10 cellular contexts compared by ENCODE assay signal in genomic region chr10:131242007-131242406, GRCh38.
DNase-seq lines count a peak whose midpoint lies in the region; ATAC-seq and TF ChIP-seq lines count a peak whose summit lies in the region.
"Had no signal": no experiment of that assay in that cellular context is flagged by ENCODE, and none has a peak within 500 bp of the region (broad histone marks: within the 10 kb centered on the region; RNA-seq: fewer than 3 reads in every experiment).

No MANE protein-coding gene starts in this region.

- H3K36me3 ChIP-seq in esophagus squamous epithelium (no peaks in the 10 kb centered on the region), spleen (no peaks in the 10 kb centered on the region)

- H3K27me3 ChIP-seq in esophagus squamous epithelium, result peaks cover 0 to 54% (median 0%) of the 10 kb centered on the region in 4 donors
- H3K27me3 ChIP-seq in spleen (replicated peaks in 1 of 7), result peaks cover 0 to 32% (median 0%) of the 10 kb centered on the region in 7 donors

- H3K4me1 Mint-ChIP-seq in activated naive CD8-positive, alpha-beta T cell treated with anti-CD3 and anti-CD28 coated beads, Interleukin-2, amount 50 U/mL, for 24 hours, result no peaks in the 10 kb centered on the region
- no peaks in the 10 kb centered on the region for H3K4me1 Mint-ChIP-seq in activated naive CD8-positive, alpha-beta T cell treated with anti-CD3 and anti-CD28 coated beads for 36 hours

- no peaks in the 10 kb centered on the region for H3K36me3 Mint-ChIP-seq in activated naive CD8-positive, alpha-beta T cell treated with anti-CD3 and anti-CD28 coated beads, Interleukin-2, amount 50 U/mL, for 24 hours (ENCODE audit: low read depth)
- no peaks in the 10 kb centered on the region for H3K36me3 Mint-ChIP-seq in activated naive CD8-positive, alpha-beta T cell treated with anti-CD3 and anti-CD28 coated beads for 36 hours

- TF ChIP-seq CTCF in esophagus squamous epithelium (IDR thresholded peaks at IDR 0.05) (peak in 4 of 6 experiments; percentile 8 to 50 (median 17)), spleen (IDR thresholded peaks at IDR 0.05 in 8 of 11, conservative IDR thresholded peaks at IDR 0.05 in 3 of 11) (peak in 4 of 11 experiments; percentile 25 to 41 (median 36))

- H3K27me3 Mint-ChIP-seq in activated naive CD8-positive, alpha-beta T cell treated with anti-CD3 and anti-CD28 coated beads, Interleukin-2, amount 50 U/mL, for 24 hours, result no peaks in the 10 kb centered on the region
- H3K27me3 Mint-ChIP-seq in activated naive CD8-positive, alpha-beta T cell treated with anti-CD3 and anti-CD28 coated beads for 36 hours, result peaks cover 7% of the 10 kb centered on the region

- H3K4me3 ChIP-seq in esophagus squamous epithelium, result no peak overlapping the region
- no peak overlapping the region for H3K4me3 ChIP-seq in spleen

- H3K9me3 ChIP-seq in esophagus squamous epithelium (no peaks in the 10 kb centered on the region), spleen (no peaks in the 10 kb centered on the region)

- peak; percentile 12 for DNase-seq in activated naive CD8-positive, alpha-beta T cell treated with anti-CD3 and anti-CD28 coated beads, Interleukin-2, amount 50 U/mL, for 24 hours
- no peak for DNase-seq in activated naive CD8-positive, alpha-beta T cell treated with anti-CD3 and anti-CD28 coated beads for 36 hours
- DNase-seq in NCI-H1105 treated with DMSO at 0.1 percent for 48 hours (lab: John Stamatoyannopoulos, UW), result peak; percentile 57
- no peak for DNase-seq in esophagus squamous epithelium (lab: John Stamatoyannopoulos, UW)
- DNase-seq in spleen, result peak; percentile 57
- no peak for DNase-seq in activated CD4-positive, CD25-positive, alpha-beta regulatory T cell (lab: John Stamatoyannopoulos, UW)
- DNase-seq: NCI-H446 treated with DMSO at 0.1 percent for 48 hours, occipital lobe had no signal

- no peaks in the 10 kb centered on the region for H3K9me3 Mint-ChIP-seq in activated naive CD8-positive, alpha-beta T cell treated with anti-CD3 and anti-CD28 coated beads, Interleukin-2, amount 50 U/mL, for 24 hours
- no peaks in the 10 kb centered on the region for H3K9me3 Mint-ChIP-seq in activated naive CD8-positive, alpha-beta T cell treated with anti-CD3 and anti-CD28 coated beads for 36 hours

- no peak overlapping the region for H3K27ac Mint-ChIP-seq in activated naive CD8-positive, alpha-beta T cell treated with anti-CD3 and anti-CD28 coated beads, Interleukin-2, amount 50 U/mL, for 24 hours
- no peak overlapping the region for H3K27ac Mint-ChIP-seq in activated naive CD8-positive, alpha-beta T cell treated with anti-CD3 and anti-CD28 coated beads for 36 hours

- no peak overlapping the region for H3K4me3 Mint-ChIP-seq in activated naive CD8-positive, alpha-beta T cell treated with anti-CD3 and anti-CD28 coated beads, Interleukin-2, amount 50 U/mL, for 24 hours
- no peak overlapping the region for H3K4me3 Mint-ChIP-seq in activated naive CD8-positive, alpha-beta T cell treated with anti-CD3 and anti-CD28 coated beads for 36 hours

- WGBS in esophagus squamous epithelium, 2 donors, result 11 to 20% methylated on average over 8 of the region's 8 CpGs
- 19 to 31% (median 22%) methylated on average over 8 of the region's 8 CpGs for WGBS in spleen, 5 donors

- no peaks in the 10 kb centered on the region for H3K4me1 ChIP-seq in esophagus squamous epithelium
- H3K4me1 ChIP-seq in spleen, result no peaks in the 10 kb centered on the region

- no peak for TF ChIP-seq POLR2A in esophagus squamous epithelium (IDR thresholded peaks at IDR 0.05)
- TF ChIP-seq POLR2A in spleen (IDR thresholded peaks at IDR 0.05), result no peak

- no peak for ATAC-seq in activated naive CD8-positive, alpha-beta T cell treated with anti-CD3 and anti-CD28 coated beads, Interleukin-2, amount 50 U/mL, for 24 hours
- ATAC-seq in HG03108 (IDR thresholded peaks at IDR 0.05; ENCODE audit: unreplicated experiment), result no peak
- no peak for ATAC-seq in HG03196 (IDR thresholded peaks at IDR 0.05; ENCODE audit: unreplicated experiment)

- intact Hi-C loops in esophagus squamous epithelium (cut with DNase I) (no loop called here), spleen (cut with DNase I; ENCODE audit: low total_unique reads) (no loop called here)

- no peak overlapping the region for H3K27ac ChIP-seq in esophagus squamous epithelium
- H3K27ac ChIP-seq in spleen, result no peak overlapping the region

Comparison
In these comparisons a context has a peak if more than half of its experiments do, and no peak if none do; other contexts are left out.
1. DNase-seq: peak in activated naive CD8-positive, alpha-beta T cell treated with anti-CD3 and anti-CD28 coated beads, Interleukin-2, amount 50 U/mL, for 24 hours (single experiment), NCI-H1105 treated with DMSO at 0.1 percent for 48 hours (single experiment) and spleen (single experiment); none in activated naive CD8-positive, alpha-beta T cell treated with anti-CD3 and anti-CD28 coated beads for 36 hours (single experiment), esophagus squamous epithelium (single experiment) and activated CD4-positive, CD25-positive, alpha-beta regulatory T cell (0 of 4).